ENCODE assay signal across 8 cellular contexts in the genomic region with DNA sequence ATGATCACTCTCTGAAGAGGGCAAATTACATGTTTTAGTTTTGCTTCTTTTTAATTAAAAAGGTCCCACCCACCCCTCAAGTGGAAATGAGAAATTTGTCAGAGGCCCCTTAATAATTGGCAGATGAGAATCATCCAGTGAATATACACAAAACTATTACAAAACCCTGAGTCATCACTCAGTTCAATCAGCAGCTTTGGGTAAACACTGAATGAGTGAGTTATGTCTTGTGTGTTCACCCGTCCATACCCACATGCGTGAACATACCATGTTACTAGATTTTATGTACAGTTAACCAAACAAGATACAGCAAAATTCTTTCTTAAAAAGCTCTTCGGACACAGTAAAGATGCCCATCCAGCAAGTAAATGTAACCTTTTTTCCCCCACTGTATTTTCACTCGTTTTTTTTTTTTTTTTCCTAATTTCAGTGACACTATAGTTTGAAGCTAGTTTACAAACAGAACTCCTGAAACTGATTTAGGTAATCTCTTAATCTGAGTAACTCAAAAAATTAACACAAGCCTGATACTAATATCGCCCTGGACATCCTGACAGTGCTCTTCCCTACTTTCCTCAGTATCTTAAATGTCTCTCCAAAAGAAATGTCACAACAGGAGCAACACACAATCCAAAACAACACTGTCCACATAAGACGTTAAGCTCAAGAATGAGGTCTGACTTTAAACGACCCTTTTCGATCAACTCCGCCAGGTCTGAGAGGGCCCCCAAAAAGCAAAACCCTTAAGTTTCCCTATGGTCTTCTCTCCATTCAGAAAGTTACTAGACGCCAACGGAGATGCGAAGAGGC. TPM values are rescaled to one million over a fixed set of nuclear protein-coding genes. Genes with fewer than 3 reads are reported as not detected.
DNase-seq lines count a peak whose midpoint lies in the region; ATAC-seq and TF ChIP-seq lines count a peak whose summit lies in the region.

No MANE protein-coding gene starts in this region.

- peaks cover 7% of the 10 kb centered on the region for H3K4me1 ChIP-seq in GM23248 (ENCODE audit: insufficient read depth)
- H3K4me1 ChIP-seq in gastroesophageal sphincter: peaks cover 0 to 57% (median 8%) of the 10 kb centered on the region in 3 donors
- peaks cover 9% of the 10 kb centered on the region for H3K4me1 ChIP-seq in parathyroid adenoma

- H3K4me2 ChIP-seq in GM23248 (ENCODE audit: unreplicated experiment) (peak overlapping the region; percentile 98), parathyroid adenoma (ENCODE audit: low read length) (peak overlapping the region; percentile 63)

- H3K36me3 ChIP-seq in GM23248 (ENCODE audit: low read depth): no peaks in the 10 kb centered on the region; the same call in 1 of the 2 replicates
- H3K36me3 ChIP-seq in gastroesophageal sphincter: peaks cover 0 to 7% of the 10 kb centered on the region in 2 donors
- no peaks in the 10 kb centered on the region for H3K36me3 ChIP-seq in parathyroid adenoma (ENCODE audit: control insufficient read depth, insufficient read depth, low read length)

- peak overlapping the region; percentile 97 for H3K9ac ChIP-seq in GM23248
- H3K9ac ChIP-seq in parathyroid adenoma: no peak overlapping the region

- DNase-seq in DMS 273 (lab: John Stamatoyannopoulos, UW; ENCODE audit: unreplicated experiment): peak; percentile 68
- peak; percentile 86 for DNase-seq in GM23248
- DNase-seq in NCI-H2081 treated with DMSO at 0.1 percent for 48 hours (lab: John Stamatoyannopoulos, UW): peak; percentile 3
- peak; percentile 23 for DNase-seq in activated CD8-positive, alpha-beta T cell treated with anti-CD3 and anti-CD28 coated beads for 36 hours
- no peak for DNase-seq in mesenteric fat pad (ENCODE audit: low spot score)
- no peak for DNase-seq in stimulated activated CD4-positive, alpha-beta T cell treated with anti-CD3 and anti-CD28 coated beads, Interleukin-2, amount 100 ng/mL, for 24 hours

- peak overlapping the region; percentile 93 for H3K27ac ChIP-seq in GM23248
- H3K27ac ChIP-seq in gastroesophageal sphincter: peak overlapping the region; percentile 94 to 98 (median 96)
- H3K27ac ChIP-seq in parathyroid adenoma: peak overlapping the region; percentile 74

- H3K9me2 ChIP-seq in GM23248 (ENCODE audit: insufficient read depth): no peaks in the 10 kb centered on the region

- in situ Hi-C loops in GM23248 (cut with MboI): no loop called here

- CTCF ChIA-PET in activated CD8-positive, alpha-beta T cell treated with anti-CD3 and anti-CD28 coated beads for 36 hours (lab: Charles Lee): interaction anchor here (0.6 kb wide), 1 partner anchor 25 kb away, joined by 4 read pairs; no protein-coding TSS in a partner anchor

- intact Hi-C loops in activated CD8-positive, alpha-beta T cell treated with anti-CD3 and anti-CD28 coated beads for 36 hours (cut with micrococcal nuclease): no loop called here

- no peak for TF ChIP-seq EP300 in gastroesophageal sphincter (IDR thresholded peaks at IDR 0.05)

- peaks cover 14% of the 10 kb centered on the region for H3K36me3 Mint-ChIP-seq in activated CD8-positive, alpha-beta T cell treated with anti-CD3 and anti-CD28 coated beads for 36 hours (ENCODE audit: low read depth)

- H3K4me3 ChIP-seq in GM23248: peak overlapping the region; percentile 96
- peak overlapping the region; percentile 62 to 83 for H3K4me3 ChIP-seq in gastroesophageal sphincter
- peak overlapping the region; percentile 86 for H3K4me3 ChIP-seq in parathyroid adenoma (ENCODE audit: low read depth, low read length)

- H2AFZ ChIP-seq in GM23248: peak overlapping the region; percentile 59; the same call in 1 of the 2 replicates
- peak overlapping the region; percentile 87 for H2AFZ ChIP-seq in parathyroid adenoma

- H3K27me3 Mint-ChIP-seq in activated CD8-positive, alpha-beta T cell treated with anti-CD3 and anti-CD28 coated beads for 36 hours: no peaks in the 10 kb centered on the region

- H3K9me3 Mint-ChIP-seq in activated CD8-positive, alpha-beta T cell treated with anti-CD3 and anti-CD28 coated beads for 36 hours: no peaks in the 10 kb centered on the region

- H3K27me3 ChIP-seq in GM23248 (replicated peaks; ENCODE audit: insufficient read depth) (no peaks in the 10 kb centered on the region), gastroesophageal sphincter (no peaks in the 10 kb centered on the region), parathyroid adenoma (ENCODE audit: control insufficient read depth, insufficient read depth, low read length) (no peaks in the 10 kb centered on the region)

- peak overlapping the region; percentile 91 for H3K4me3 Mint-ChIP-seq in activated CD8-positive, alpha-beta T cell treated with anti-CD3 and anti-CD28 coated beads for 36 hours

- 1 to 2% methylated on average over 12 of the region's 12 CpGs for WGBS in GM23248 (ENCODE audit: low coverage in 1 of 2, low lambda C conversion rate in 2 of 2, missing lambda C conversion rate in 2 of 2), 2 experiments
- 0 to 2% methylated on average over 10 to 12 of the region's 12 CpGs for WGBS in gastroesophageal sphincter (ENCODE audit: low coverage in 1 of 2), 2 donors

- peak in 1 of 2 donors; percentile 9 for TF ChIP-seq POLR2A in gastroesophageal sphincter (IDR thresholded peaks at IDR 0.05)

- H3K4me1 Mint-ChIP-seq in activated CD8-positive, alpha-beta T cell treated with anti-CD3 and anti-CD28 coated beads for 36 hours (ENCODE audit: low read depth): peaks cover 48% of the 10 kb centered on the region

- POLR2A ChIA-PET in activated CD8-positive, alpha-beta T cell treated with anti-CD3 and anti-CD28 coated beads for 36 hours (lab: Charles Lee): interaction anchor here (0.8 to 2.2 kb wide), 7 partner anchors 17 to 202 kb away, joined by 3 to 15 read pairs (median 3); partner anchors contain the start of gene CHAC2

- peak; percentile 36 for ATAC-seq in activated CD8-positive, alpha-beta T cell treated with anti-CD3 and anti-CD28 coated beads for 36 hours
- ATAC-seq in gastroesophageal sphincter: no peak

- TF ChIP-seq CTCF in activated CD8-positive, alpha-beta T cell treated with anti-CD3 and anti-CD28 coated beads for 36 hours (IDR thresholded peaks at IDR 0.05): no peak
- TF ChIP-seq CTCF in gastroesophageal sphincter (IDR thresholded peaks at IDR 0.05): no peak
- no peak for TF ChIP-seq CTCF in parathyroid adenoma (IDR thresholded peaks at IDR 0.05)

- H3K9me3 ChIP-seq in GM23248 (ENCODE audit: low read depth) (no peaks in the 10 kb centered on the region), gastroesophageal sphincter (no peaks in the 10 kb centered on the region), parathyroid adenoma (ENCODE audit: control insufficient read depth, low read length) (no peaks in the 10 kb centered on the region)

- peaks cover 50% of the 10 kb centered on the region for H3F3A ChIP-seq in GM23248 (ENCODE audit: insufficient read depth)

- peaks cover 2% of the 10 kb centered on the region; the same call in 1 of the 2 replicates for H4K20me1 ChIP-seq in GM23248 (ENCODE audit: insufficient read depth)

- H3K79me2 ChIP-seq in GM23248 (ENCODE audit: insufficient read depth): peaks cover 60% of the 10 kb centered on the region
- H3K79me2 ChIP-seq in parathyroid adenoma: peaks cover 42% of the 10 kb centered on the region

- peak overlapping the region; percentile 81 for H3K27ac Mint-ChIP-seq in activated CD8-positive, alpha-beta T cell treated with anti-CD3 and anti-CD28 coated beads for 36 hours

RNA-seq across cellular contexts. Expression of gene PSME4, which starts 1.3 kb away (rescaled TPM):
- total RNA-seq in GM23248 (2014; rRNA removed; shearing (Covaris generic)): 29.3 and 40.1 TPM in 2 replicates
- 13.7 and 16.2 TPM in 2 replicates for polyA plus RNA-seq in GM23248 (2016; fragmentation: Nextera tagmentation; extraction: Ambion mirVana)
- 10 to 100 TPM; 51.7 to 54.4 TPM for total RNA-seq in activated CD8-positive, alpha-beta T cell treated with anti-CD3 and anti-CD28 coated beads for 36 hours
- 10 to 100 TPM; 44.8 to 58.2 (median 49.4) TPM for total RNA-seq in gastroesophageal sphincter
- total RNA-seq in mesenteric fat pad: 57.2 TPM

Comparison
In these comparisons a context has a peak if more than half of its experiments do, and no peak if none do; other contexts are left out.
1. DNase-seq: peak in DMS 273 (single experiment), GM23248 (single experiment), NCI-H2081 treated with DMSO at 0.1 percent for 48 hours (single experiment) and activated CD8-positive, alpha-beta T cell treated with anti-CD3 and anti-CD28 coated beads for 36 hours (single experiment); none in mesenteric fat pad (single experiment) and stimulated activated CD4-positive, alpha-beta T cell treated with anti-CD3 and anti-CD28 coated beads, Interleukin-2, amount 100 ng/mL, for 24 hours (0 of 2).
2. Peak in every context shown above with its lines, with median percentiles within 50 percentile points of each other: H3K27ac ChIP-seq and H3K4me3 ChIP-seq.